ENCODE assay signal across 24 cellular contexts in genomic region chr11:60492488-60493009, GRCh38. TPM values are rescaled to one million over a fixed set of nuclear protein-coding genes. Genes with fewer than 3 reads are reported as not detected.
DNase-seq lines count a peak whose midpoint lies in the region; TF ChIP-seq lines count a peak whose summit lies in the region.
"Had no signal": no experiment of that assay in that cellular context is flagged by ENCODE, and none has a peak within 500 bp of the region (broad histone marks: within the 10 kb centered on the region; RNA-seq: fewer than 3 reads in every experiment).

TSS of gene MS4A12 (plus strand) at chr11:60492778. CDS start at chr11:60497319, 4,541 bp downstream.

- no peak for TF ChIP-seq CTCF in glutamatergic neuron (IDR thresholded peaks at IDR 0.05; ENCODE audit: partially characterized antibody, unreplicated experiment)

- DNase-seq in Karpas-422: no peak
- no peak for DNase-seq in glutamatergic neuron
- no peak for DNase-seq in mesenteric fat pad (ENCODE audit: low spot score)
- no peak for DNase-seq in activated naive CD4-positive, alpha-beta T cell treated with Interleukin-2 at 50 U/mL for 16 hours
- DNase-seq in effector memory CD4-positive, alpha-beta T cell: no peak
- no peak for DNase-seq in activated T-helper 1 cell treated with anti-CD3 and anti-CD28 coated beads, Interleukin-12 subunit alpha, Interleukin-12 subunit beta, Interleukin-2, Interleukin-4 antibody, amounts not matched to agents 30 ng/mL and 10 ng/mL and 1 ng/mL, durations not matched to agents 14 hours and 24 hours and 36 hours (ENCODE audit: low spot score)
- DNase-seq: 8988T; ACHN; AML-193; BE2C; CD4-positive, alpha-beta T cell; CD8-positive, alpha-beta memory T cell; DMS 273 treated with DMSO at 0.1 percent for 48 hours; DMS79; EL; GDM1; GM23248; H7; HCEC 1CT had no signal

- H3K9ac ChIP-seq in Karpas-422 (ENCODE audit: low read length): no peak within 1 kb of the TSS
- peak within 1 kb of the TSS; percentile 9 to 32 for H3K9ac ChIP-seq in mucosa of rectum (ENCODE audit: low read depth in 1 of 2, low read length in 2 of 2)
- H3K9ac ChIP-seq: BLaER1 treated with 17β-estradiol and CSF1 and Interleukin-3, amounts not matched to agents 10 nM and 100 nM; GM23248 had no signal

- no peaks in the 10 kb centered on the region for H3K9me3 ChIP-seq in Karpas-422 (ENCODE audit: low read length)
- no peaks in the 10 kb centered on the region for H3K9me3 ChIP-seq in mucosa of rectum (ENCODE audit: control insufficient read depth in 2 of 2, low read length in 2 of 2)
- no peaks in the 10 kb centered on the region for H3K9me3 ChIP-seq in effector memory CD4-positive, alpha-beta T cell (ENCODE audit: control insufficient read depth, low read length)
- H3K9me3 ChIP-seq: A549, BE2C had no signal

- H3K4me2 ChIP-seq in Karpas-422 (ENCODE audit: low read depth, low read length, poor library complexity, severe bottlenecking): no peak within 1 kb of the TSS
- H3K4me2 ChIP-seq: A549; BLaER1 treated with 17β-estradiol and CSF1 and Interleukin-3, amounts not matched to agents 10 nM and 100 nM had no signal

- H3K4me3 ChIP-seq in Karpas-422 (ENCODE audit: low read length): no peak within 1 kb of the TSS
- H3K4me3 ChIP-seq in mucosa of rectum (ENCODE audit: low read length in 2 of 2): peak within 1 kb of the TSS; percentile 62 to 63
- H3K4me3 ChIP-seq in effector memory CD4-positive, alpha-beta T cell (ENCODE audit: insufficient read depth, low read depth, low read length, poor library complexity, severe bottlenecking): no peak within 1 kb of the TSS
- H3K4me3 ChIP-seq: A549; BLaER1 treated with 17β-estradiol and CSF1 and Interleukin-3, amounts not matched to agents 10 nM and 100 nM; GM12878; GM23248 had no signal

- H3K27ac Mint-ChIP-seq in glutamatergic neuron (ENCODE audit: unreplicated experiment): peak within 1 kb of the TSS; percentile 29
- no peak within 1 kb of the TSS for H3K27ac Mint-ChIP-seq in activated T-helper 1 cell treated with anti-CD3 and anti-CD28 coated beads, Interleukin-12 subunit alpha, Interleukin-12 subunit beta, Interleukin-2, Interleukin-4 antibody, amounts not matched to agents 30 ng/mL and 10 ng/mL and 1 ng/mL, durations not matched to agents 14 hours and 24 hours and 36 hours
- H3K27ac Mint-ChIP-seq: CD14-positive monocyte; CD4-positive, alpha-beta T cell; CD8-positive, alpha-beta memory T cell had no signal

- H3K36me3 ChIP-seq in Karpas-422 (ENCODE audit: insufficient read depth, low read length): no peaks in the 10 kb centered on the region
- no peaks in the 10 kb centered on the region for H3K36me3 ChIP-seq in mucosa of rectum (ENCODE audit: control insufficient read depth in 2 of 2, insufficient read depth in 2 of 2, low read length in 2 of 2)
- H3K36me3 ChIP-seq in effector memory CD4-positive, alpha-beta T cell (ENCODE audit: control insufficient read depth, insufficient read depth, low read length): no peaks in the 10 kb centered on the region
- H3K36me3 ChIP-seq: BE2C; BLaER1 treated with 17β-estradiol and CSF1 and Interleukin-3, amounts not matched to agents 10 nM and 100 nM had no signal

- no peaks in the 10 kb centered on the region for H4K20me1 ChIP-seq in Karpas-422 (ENCODE audit: insufficient read depth, low read depth, low read length)
- H4K20me1 ChIP-seq: BLaER1 treated with 17β-estradiol and CSF1 and Interleukin-3, amounts not matched to agents 10 nM and 100 nM had no signal

- H3K36me3 Mint-ChIP-seq in glutamatergic neuron (ENCODE audit: unreplicated experiment): no peaks in the 10 kb centered on the region
- H3K36me3 Mint-ChIP-seq in activated T-helper 1 cell treated with anti-CD3 and anti-CD28 coated beads, Interleukin-12 subunit alpha, Interleukin-12 subunit beta, Interleukin-2, Interleukin-4 antibody, amounts not matched to agents 30 ng/mL and 10 ng/mL and 1 ng/mL, durations not matched to agents 14 hours and 24 hours and 36 hours (ENCODE audit: low read depth): no peaks in the 10 kb centered on the region
- H3K36me3 Mint-ChIP-seq: CD14-positive monocyte; CD8-positive, alpha-beta memory T cell had no signal

- intact Hi-C loops in activated T-helper 1 cell treated with anti-CD3 and anti-CD28 coated beads, Interleukin-12 subunit alpha, Interleukin-12 subunit beta, Interleukin-2, Interleukin-4 antibody, amounts not matched to agents 30 ng/mL and 10 ng/mL and 1 ng/mL, durations not matched to agents 14 hours and 24 hours and 36 hours (cut with micrococcal nuclease): no loop called here

- H2AFZ ChIP-seq in Karpas-422 (ENCODE audit: low read length): no peak within 1 kb of the TSS
- H2AFZ ChIP-seq: GM23248 had no signal

- no peaks in the 10 kb centered on the region for H3K4me1 Mint-ChIP-seq in glutamatergic neuron (ENCODE audit: low read depth, unreplicated experiment)
- H3K4me1 Mint-ChIP-seq in activated T-helper 1 cell treated with anti-CD3 and anti-CD28 coated beads, Interleukin-12 subunit alpha, Interleukin-12 subunit beta, Interleukin-2, Interleukin-4 antibody, amounts not matched to agents 30 ng/mL and 10 ng/mL and 1 ng/mL, durations not matched to agents 14 hours and 24 hours and 36 hours (ENCODE audit: low read depth): no peaks in the 10 kb centered on the region
- H3K4me1 Mint-ChIP-seq: CD14-positive monocyte; CD8-positive, alpha-beta memory T cell had no signal

- no peaks in the 10 kb centered on the region for H3K27me3 Mint-ChIP-seq in glutamatergic neuron (ENCODE audit: unreplicated experiment)
- peaks cover 14% of the 10 kb centered on the region for H3K27me3 Mint-ChIP-seq in activated T-helper 1 cell treated with anti-CD3 and anti-CD28 coated beads, Interleukin-12 subunit alpha, Interleukin-12 subunit beta, Interleukin-2, Interleukin-4 antibody, amounts not matched to agents 30 ng/mL and 10 ng/mL and 1 ng/mL, durations not matched to agents 14 hours and 24 hours and 36 hours (ENCODE audit: insufficient read depth)

- H3K27ac ChIP-seq in Karpas-422 (ENCODE audit: low read length): peak within 1 kb of the TSS; percentile 55
- H3K27ac ChIP-seq in mucosa of rectum (ENCODE audit: low read depth in 2 of 2, low read length in 2 of 2): peak within 1 kb of the TSS; percentile 58 to 59
- H3K27ac ChIP-seq in effector memory CD4-positive, alpha-beta T cell (ENCODE audit: insufficient read depth, low read length, poor library complexity, severe bottlenecking): no peak within 1 kb of the TSS
- H3K27ac ChIP-seq: A549; BLaER1 treated with 17β-estradiol and CSF1 and Interleukin-3, amounts not matched to agents 10 nM and 100 nM; GM23248 had no signal

- peaks cover 2% of the 10 kb centered on the region for H3K9me3 Mint-ChIP-seq in glutamatergic neuron (ENCODE audit: unreplicated experiment)
- no peaks in the 10 kb centered on the region for H3K9me3 Mint-ChIP-seq in activated T-helper 1 cell treated with anti-CD3 and anti-CD28 coated beads, Interleukin-12 subunit alpha, Interleukin-12 subunit beta, Interleukin-2, Interleukin-4 antibody, amounts not matched to agents 30 ng/mL and 10 ng/mL and 1 ng/mL, durations not matched to agents 14 hours and 24 hours and 36 hours
- H3K9me3 Mint-ChIP-seq: CD4-positive, alpha-beta T cell; CD8-positive, alpha-beta memory T cell had no signal

- no peaks in the 10 kb centered on the region for H3K9me2 ChIP-seq in Karpas-422 (replicated peaks; ENCODE audit: insufficient read depth, low read length)

- no peak within 1 kb of the TSS for H3K4me3 Mint-ChIP-seq in glutamatergic neuron (ENCODE audit: unreplicated experiment)
- H3K4me3 Mint-ChIP-seq in activated T-helper 1 cell treated with anti-CD3 and anti-CD28 coated beads, Interleukin-12 subunit alpha, Interleukin-12 subunit beta, Interleukin-2, Interleukin-4 antibody, amounts not matched to agents 30 ng/mL and 10 ng/mL and 1 ng/mL, durations not matched to agents 14 hours and 24 hours and 36 hours: no peak within 1 kb of the TSS
- H3K4me3 Mint-ChIP-seq: CD14-positive monocyte; CD4-positive, alpha-beta T cell; CD8-positive, alpha-beta memory T cell had no signal

- no peaks in the 10 kb centered on the region for H3K79me2 ChIP-seq in Karpas-422 (ENCODE audit: low read length)

- H3K27me3 ChIP-seq in Karpas-422 (ENCODE audit: low read length): no peaks in the 10 kb centered on the region
- H3K27me3 ChIP-seq in mucosa of rectum (ENCODE audit: control insufficient read depth in 2 of 2, insufficient read depth in 2 of 2, low read length in 2 of 2): no peaks in the 10 kb centered on the region
- H3K27me3 ChIP-seq in effector memory CD4-positive, alpha-beta T cell (replicated peaks; ENCODE audit: control insufficient read depth, insufficient read depth, low read length, poor library complexity, severe bottlenecking): no peaks in the 10 kb centered on the region
- H3K27me3 ChIP-seq: BE2C; BLaER1 treated with 17β-estradiol and CSF1 and Interleukin-3, amounts not matched to agents 10 nM and 100 nM had no signal

- H3K4me1 ChIP-seq in Karpas-422 (ENCODE audit: low read length): peaks cover 41% of the 10 kb centered on the region
- no peaks in the 10 kb centered on the region for H3K4me1 ChIP-seq in mucosa of rectum (ENCODE audit: control insufficient read depth in 2 of 2, insufficient read depth in 2 of 2, low read length in 2 of 2)
- no peaks in the 10 kb centered on the region for H3K4me1 ChIP-seq in effector memory CD4-positive, alpha-beta T cell (ENCODE audit: control insufficient read depth, insufficient read depth, low read length, poor library complexity, severe bottlenecking)
- H3K4me1 ChIP-seq: A549, BE2C had no signal

RNA-seq across cellular contexts. Expression of gene MS4A12, which starts in this region (rescaled TPM):
- 6.3 and 8.2 TPM in 2 replicates for total RNA-seq in Karpas-422 (2014; rRNA removed; shearing (Covaris generic); ENCODE audit: low replicate concordance)
- total RNA-seq in glutamatergic neuron (ENCODE audit: unreplicated experiment): not detected
- not detected for total RNA-seq in mesenteric fat pad
- total RNA-seq in activated T-helper 1 cell treated with anti-CD3 and anti-CD28 coated beads, Interleukin-12 subunit alpha, Interleukin-12 subunit beta, Interleukin-2, Interleukin-4 antibody, amounts not matched to agents 30 ng/mL and 10 ng/mL and 1 ng/mL, durations not matched to agents 14 hours and 24 hours and 36 hours: not detected in 2 replicates
- total RNA-seq: CD4-positive, alpha-beta T cell; CD8-positive, alpha-beta memory T cell; GM12878; GM23248; H7 had no signal

Comparison
In these comparisons a context has a peak if more than half of its experiments do, and no peak if none do; other contexts are left out.
1. H3K4me3 ChIP-seq: peak in mucosa of rectum (2 of 2); none in Karpas-422 (single experiment) and effector memory CD4-positive, alpha-beta T cell (single experiment).